In genomic region chr19:8630796-8631424, GRCh38 we compare ENCODE assay signal across 23 cellular contexts. TPM values are rescaled to one million over a fixed set of nuclear protein-coding genes. Genes with fewer than 3 reads are reported as not detected.
A peak's percentile ranks its signal among the peaks of the same experiment; 100 is the strongest.
DNase-seq lines count a peak whose midpoint lies in the region; ATAC-seq and TF ChIP-seq lines count a peak whose summit lies in the region.
"Had no signal": no experiment of that assay in that cellular context is flagged by ENCODE, and none has a peak within 500 bp of the region (broad histone marks: within the 10 kb centered on the region; RNA-seq: fewer than 3 reads in every experiment).

No MANE protein-coding gene starts in this region.

- peaks cover 22% of the 10 kb centered on the region for H3F3A ChIP-seq in neural progenitor cell (ENCODE audit: low read depth)

- H3K4me2 ChIP-seq in neural progenitor cell, result peak overlapping the region; percentile 73
- H3K4me2 ChIP-seq: KMS-11, PC-9 had no signal

- ATAC-seq in WTC11 (no peak), GM21576 (IDR thresholded peaks at IDR 0.05; ENCODE audit: unreplicated experiment) (no peak)
- ATAC-seq: activated CD8-positive, alpha-beta T cell treated with anti-CD3 and anti-CD28 coated beads, Interleukin-2, amount 10 ng/mL, durations not matched to agents 7 days and 5 days; activated T-cell treated with anti-CD3 and anti-CD28 coated beads, Interleukin-2, amount 50 U/mL, for 4 hours; natural killer cell treated with Interleukin-12 subunit alpha and Interleukin-12 subunit beta and Interleukin-15 and Interleukin-18, amount 100 ng/mL, for 72 hours had no signal

- peaks cover 19% of the 10 kb centered on the region for H3K4me1 Mint-ChIP-seq in WTC11
- H3K4me1 Mint-ChIP-seq in endodermal cell, result peaks cover 10% of the 10 kb centered on the region
- peaks cover 19% of the 10 kb centered on the region for H3K4me1 Mint-ChIP-seq in neural progenitor cell
- H3K4me1 Mint-ChIP-seq: activated B cell treated with CpG ODN at 0.5 μM for 24 hours had no signal

- H3K9me3 ChIP-seq in endodermal cell (ENCODE audit: control insufficient read depth, low read length) (no peaks in the 10 kb centered on the region), neural progenitor cell (ENCODE audit: low read depth) (no peaks in the 10 kb centered on the region)

- DNase-seq in WTC11 (ENCODE audit: low spot score) (no peak), endodermal cell (no peak), neural progenitor cell (ENCODE audit: low spot score) (peak; percentile 56), kidney glomerular epithelial cell (lab: John Stamatoyannopoulos, UW) (no peak), NCI-H1417 (lab: John Stamatoyannopoulos, UW) (no peak), DMS114 treated with DMSO at 0.1 percent for 48 hours (lab: John Stamatoyannopoulos, UW; ENCODE audit: unreplicated experiment) (no peak)
- DNase-seq: activated B cell treated with CpG ODN at 0.5 μM for 24 hours; activated CD8-positive, alpha-beta T cell treated with anti-CD3 and anti-CD28 coated beads, Interleukin-2, amount 10 ng/mL, durations not matched to agents 7 days and 5 days; activated naive CD4-positive, alpha-beta T cell treated with anti-CD3 and anti-CD28 coated beads, Interleukin-2, amount 50 U/mL, for 16 hours; activated T-cell treated with anti-CD3 and anti-CD28 coated beads, Interleukin-2, amount 50 U/mL, for 4 hours; AML-193; cortex of kidney; foreskin fibroblast; HCEC 1CT; NCI-H2029; PC-9 had no signal

- no peak overlapping the region for H3K4me3 Mint-ChIP-seq in WTC11
- H3K4me3 Mint-ChIP-seq in endodermal cell, result no peak overlapping the region
- H3K4me3 Mint-ChIP-seq in neural progenitor cell, result peak overlapping the region; percentile 43
- H3K4me3 Mint-ChIP-seq: activated B cell treated with CpG ODN at 0.5 μM for 24 hours; activated CD8-positive, alpha-beta T cell treated with anti-CD3 and anti-CD28 coated beads, Interleukin-2, amount 10 ng/mL, durations not matched to agents 7 days and 5 days; activated T-cell treated with anti-CD3 and anti-CD28 coated beads, Interleukin-2, amount 50 U/mL, for 4 hours; natural killer cell treated with Interleukin-12 subunit alpha and Interleukin-12 subunit beta and Interleukin-15 and Interleukin-18, amount 100 ng/mL, for 72 hours had no signal

- no peak overlapping the region for H3K27ac Mint-ChIP-seq in WTC11
- H3K27ac Mint-ChIP-seq in endodermal cell, result peak overlapping the region; percentile 1
- H3K27ac Mint-ChIP-seq in neural progenitor cell, result peak overlapping the region; percentile 91
- H3K27ac Mint-ChIP-seq: activated B cell treated with CpG ODN at 0.5 μM for 24 hours; activated CD8-positive, alpha-beta T cell treated with anti-CD3 and anti-CD28 coated beads, Interleukin-2, amount 10 ng/mL, durations not matched to agents 7 days and 5 days; natural killer cell treated with Interleukin-12 subunit alpha and Interleukin-12 subunit beta and Interleukin-15 and Interleukin-18, amount 100 ng/mL, for 72 hours had no signal

- TF ChIP-seq CTCF in WTC11 (IDR thresholded peaks at IDR 0.05), result no peak
- no peak for TF ChIP-seq CTCF in endodermal cell (conservative IDR thresholded peaks at IDR 0.05)
- TF ChIP-seq CTCF in neural progenitor cell (IDR thresholded peaks at IDR 0.05), result no peak

- H3K9ac ChIP-seq in endodermal cell (ENCODE audit: extremely low read depth, low read length, poor library complexity, severe bottlenecking), result no peak overlapping the region
- no peak overlapping the region for H3K9ac ChIP-seq in neural progenitor cell
- H3K9ac ChIP-seq: KMS-11 had no signal

- H3K27me3 Mint-ChIP-seq in WTC11 (ENCODE audit: low read depth), result no peaks in the 10 kb centered on the region
- H3K27me3 Mint-ChIP-seq in endodermal cell (ENCODE audit: insufficient read depth), result no peaks in the 10 kb centered on the region
- H3K27me3 Mint-ChIP-seq in neural progenitor cell (ENCODE audit: insufficient read depth, low read depth), result peaks cover 14% of the 10 kb centered on the region
- H3K27me3 Mint-ChIP-seq: natural killer cell treated with Interleukin-12 subunit alpha and Interleukin-12 subunit beta and Interleukin-15 and Interleukin-18, amount 100 ng/mL, for 72 hours had no signal

- POLR2A ChIA-PET in WTC11 (lab: Charles Lee), result no interaction called here

- H2AFZ ChIP-seq in neural progenitor cell (replicated peaks), result peak overlapping the region; percentile 40
- H2AFZ ChIP-seq: PC-9 had no signal

- H3K36me3 ChIP-seq in endodermal cell (ENCODE audit: control insufficient read depth, insufficient read depth, low read length) (no peaks in the 10 kb centered on the region), neural progenitor cell (no peaks in the 10 kb centered on the region)

- peaks cover 2% of the 10 kb centered on the region for H3K4me1 ChIP-seq in endodermal cell (ENCODE audit: control insufficient read depth, insufficient read depth, low read length)
- peaks cover 19% of the 10 kb centered on the region for H3K4me1 ChIP-seq in neural progenitor cell

- H3K27ac ChIP-seq in endodermal cell (ENCODE audit: low read depth, low read length) (peak overlapping the region; percentile 53), neural progenitor cell (peak overlapping the region; percentile 75)
- H3K27ac ChIP-seq: HL-60, KMS-11, PC-9 had no signal

- H4K20me1 ChIP-seq in neural progenitor cell (ENCODE audit: low read depth), result no peaks in the 10 kb centered on the region

- H3K27me3 ChIP-seq in endodermal cell (ENCODE audit: control insufficient read depth, insufficient read depth, low read length, poor library complexity, severe bottlenecking), result no peaks in the 10 kb centered on the region
- H3K27me3 ChIP-seq in neural progenitor cell, result no peaks in the 10 kb centered on the region

- H3K9me3 Mint-ChIP-seq in WTC11 (no peaks in the 10 kb centered on the region), endodermal cell (no peaks in the 10 kb centered on the region), neural progenitor cell (peaks cover 6% of the 10 kb centered on the region)
- H3K9me3 Mint-ChIP-seq: activated B cell treated with CpG ODN at 0.5 μM for 24 hours; activated T-cell treated with anti-CD3 and anti-CD28 coated beads, Interleukin-2, amount 50 U/mL, for 4 hours; natural killer cell treated with Interleukin-12 subunit alpha and Interleukin-12 subunit beta and Interleukin-15 and Interleukin-18, amount 100 ng/mL, for 72 hours had no signal

- H3K79me2 ChIP-seq in neural progenitor cell (ENCODE audit: low read depth), result no peaks in the 10 kb centered on the region

- H3K36me3 Mint-ChIP-seq in WTC11, result no peaks in the 10 kb centered on the region
- no peaks in the 10 kb centered on the region for H3K36me3 Mint-ChIP-seq in endodermal cell (ENCODE audit: low read depth)
- H3K36me3 Mint-ChIP-seq in neural progenitor cell, result no peaks in the 10 kb centered on the region
- H3K36me3 Mint-ChIP-seq: natural killer cell treated with Interleukin-12 subunit alpha and Interleukin-12 subunit beta and Interleukin-15 and Interleukin-18, amount 100 ng/mL, for 72 hours had no signal

- 49 to 66% methylated on average over 5 to 6 of the region's 6 CpGs for WGBS in endodermal cell (ENCODE audit: insufficient coverage in 1 of 2, insufficient read length in 1 of 2), 2 experiments

- CTCF ChIA-PET in WTC11 (lab: Charles Lee), result interaction anchor here (0.6 to 2.2 kb wide), 8 partner anchors 11 to 1489 kb away, joined by 3 to 11 read pairs (median 4); partner anchors contain the start of gene EIF3G

- H3K4me3 ChIP-seq in endodermal cell (ENCODE audit: low read length), result no peak overlapping the region
- no peak overlapping the region for H3K4me3 ChIP-seq in neural progenitor cell
- H3K4me3 ChIP-seq: PC-9 had no signal

TF ChIP-seq in WTC11, 78 proteins besides CTCF, POLR2A, EP300 and RAD21:
- TF ChIP-seq ZNF423 (CRISPR knock-in tag; IDR thresholded peaks at IDR 0.05), result peak; percentile 87
- no peak for TF ChIP-seq NFE2L1 (CRISPR knock-in tag; IDR thresholded peaks at IDR 0.05)

RNA-seq across cellular contexts. Expression of gene NFILZ, which starts 0.5 kb away (rescaled TPM):
- not detected in 3 replicates for total RNA-seq in WTC11 (2021)
- not detected for total RNA-seq in endodermal cell
- polyA plus RNA-seq in endodermal cell (2013, experiment 1 of 2), result not detected
- polyA plus RNA-seq in endodermal cell (2013, experiment 2 of 2), result not detected
- not detected in 2 replicates for total RNA-seq in neural progenitor cell (ENCODE audit: low replicate concordance)
- total RNA-seq: activated B cell treated with CpG ODN at 0.5 μM for 24 hours; activated CD8-positive, alpha-beta T cell treated with anti-CD3 and anti-CD28 coated beads, Interleukin-2, amount 10 ng/mL, durations not matched to agents 7 days and 5 days; activated T-cell treated with anti-CD3 and anti-CD28 coated beads, Interleukin-2, amount 50 U/mL, for 4 hours; natural killer cell treated with Interleukin-12 subunit alpha and Interleukin-12 subunit beta and Interleukin-15 and Interleukin-18, amount 100 ng/mL, for 72 hours; PC-9; SK-MEL-5; T-helper 2 cell treated with Interferon-gamma antibody and Interleukin-4, amounts not matched to agents 100 ng/mL and 5 ng/mL, for 36 hours had no signal
- polyA plus RNA-seq: keratinocyte had no signal

RNA-seq across cellular contexts. Expression of gene ADAMTS10, which starts 20.4 kb away (rescaled TPM):
- 11.4 to 16.0 TPM (median 14.8 TPM) in 3 replicates for total RNA-seq in WTC11 (2021)
- total RNA-seq in endodermal cell, result 10 to 100 TPM; 19.3 to 35.9 TPM
- polyA plus RNA-seq in endodermal cell (2013, experiment 1 of 2), result 45.0 TPM
- polyA plus RNA-seq in endodermal cell (2013, experiment 2 of 2), result 37.3 TPM
- total RNA-seq in neural progenitor cell (ENCODE audit: low replicate concordance), result 5.8 and 7.9 TPM in 2 replicates
- total RNA-seq: PC-9, SK-MEL-5 had no signal
- polyA plus RNA-seq: keratinocyte had no signal

RNA-seq across cellular contexts. Expression of gene MYO1F, which starts 53.7 kb away (rescaled TPM):
- total RNA-seq in WTC11 (2021), result 2.8 to 3.3 TPM (median 3.2 TPM) in 3 replicates
- 1 to 10 TPM in 1 of 2 donors, under 1 TPM in 1; 0.57 to 1.1 TPM for total RNA-seq in endodermal cell
- 0.68 TPM for polyA plus RNA-seq in endodermal cell (2013, experiment 1 of 2)
- 0.33 TPM for polyA plus RNA-seq in endodermal cell (2013, experiment 2 of 2)
- total RNA-seq in neural progenitor cell (ENCODE audit: low replicate concordance), result 0.09 and 0.15 TPM in 2 replicates
